ENCODE assay signal across 9 cellular contexts in the genomic region with DNA sequence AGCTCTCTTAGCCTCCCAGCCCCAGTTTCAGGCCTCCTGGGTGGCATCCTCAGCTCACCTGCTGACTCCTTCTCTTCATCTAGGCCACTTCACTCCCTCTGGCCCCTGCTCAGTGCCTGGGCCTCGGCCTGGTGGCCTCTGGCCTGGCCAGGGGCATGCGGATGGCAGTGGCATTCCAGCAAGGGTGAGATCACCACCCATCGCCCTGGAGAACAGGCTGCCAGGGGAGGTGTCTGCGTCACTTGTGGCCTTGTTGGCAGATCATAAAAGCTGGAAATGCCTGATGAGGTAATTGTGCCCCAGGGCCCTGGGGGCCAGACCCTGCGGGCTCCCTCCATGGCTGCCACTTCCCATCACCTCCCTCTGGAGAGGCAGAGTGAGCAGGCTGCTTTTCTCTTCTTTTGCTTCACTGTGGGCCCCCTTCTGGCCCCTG.
DNase-seq lines count a peak whose midpoint lies in the region; ATAC-seq, FAIRE-seq and TF ChIP-seq lines count a peak whose summit lies in the region.
"Had no signal": no experiment of that assay in that cellular context is flagged by ENCODE, and none has a peak within 500 bp of the region (broad histone marks: within the 10 kb centered on the region; RNA-seq: fewer than 3 reads in every experiment).

No MANE protein-coding gene starts in this region.

- H3K4me3 ChIP-seq in pancreas (no peak overlapping the region), WERI-Rb-1 (ENCODE audit: low read depth, low read length) (no peak overlapping the region)
- H3K4me3 ChIP-seq in CD8-positive, alpha-beta T cell (ENCODE audit: low read depth, low read length) = no peak overlapping the region

- H3K4me1 Mint-ChIP-seq in CD8-positive, alpha-beta T cell (ENCODE audit: low read depth) = no peaks in the 10 kb centered on the region

- H3K4me3 Mint-ChIP-seq in CD8-positive, alpha-beta T cell = no peak overlapping the region

- no peaks in the 10 kb centered on the region for H3K36me3 Mint-ChIP-seq in CD8-positive, alpha-beta T cell

- whole genome bisulfite sequencing in pancreas, 2 donors = 54 to 60% methylated on average over 5 of the region's 5 CpGs

- FAIRE-seq in pancreas (lab: Jason Lieb, UNC) = no peak

- H3K27ac ChIP-seq in epithelial cell of prostate (peak overlapping the region; percentile 17), pancreas (peak overlapping the region; percentile 49 to 86 (median 67)), WERI-Rb-1 (no peak overlapping the region)
- H3K27ac ChIP-seq in CD8-positive, alpha-beta T cell (ENCODE audit: low read depth, low read length) = no peak overlapping the region

- H3K9me3 Mint-ChIP-seq in CD8-positive, alpha-beta T cell = no peaks in the 10 kb centered on the region

- ATAC-seq in pancreas (peak; percentile 70 to 89 (median 86)), HG03039 (IDR thresholded peaks at IDR 0.05; ENCODE audit: unreplicated experiment) (no peak)
- no peak for ATAC-seq in CD8-positive, alpha-beta T cell

- POLR2A ChIA-PET in CD8-positive, alpha-beta T cell (lab: Charles Lee) = interaction anchor here (0.6 kb wide), 1 partner anchor 10 kb away, joined by 3 read pairs; no protein-coding TSS in a partner anchor

- H3K27ac Mint-ChIP-seq in CD8-positive, alpha-beta T cell = no peak overlapping the region

- intact Hi-C loops in pancreas (cut with DNase I) = no loop called here
- intact Hi-C loops in CD8-positive, alpha-beta T cell (cut with DNase I, micrococcal nuclease) = loop anchor here in 1 of 2 experiments (10.0 kb wide), 1 partner anchor 128 kb away; no protein-coding TSS in a partner anchor

- DNase-seq in DMS153 treated with DMSO at 0.1 percent for 48 hours (lab: John Stamatoyannopoulos, UW; ENCODE audit: unreplicated experiment) = peak; percentile 8
- peak; percentile 81 for DNase-seq in NCI-H2196 treated with DMSO at 0.1 percent for 48 hours (lab: John Stamatoyannopoulos, UW; ENCODE audit: unreplicated experiment)
- peak; percentile 27 for DNase-seq in epithelial cell of prostate (ENCODE audit: low read depth, low spot score)
- DNase-seq in pancreas = peak; percentile 67 to 87 (median 77)
- no peak for DNase-seq in CD8-positive, alpha-beta T cell
- no peak for DNase-seq in middle frontal gyrus (ENCODE audit: extremely low spot score, low spot score)
- DNase-seq in WERI-Rb-1 = no peak
- DNase-seq: NCI-H526 had no signal

- H3K4me1 ChIP-seq in pancreas = peaks cover 0 to 14% (median 0%) of the 10 kb centered on the region in 3 donors
- peaks cover 4% of the 10 kb centered on the region for H3K4me1 ChIP-seq in CD8-positive, alpha-beta T cell (ENCODE audit: insufficient read depth, low read length)

- peaks cover 6% of the 10 kb centered on the region for H3K27me3 Mint-ChIP-seq in CD8-positive, alpha-beta T cell (ENCODE audit: low read depth)

- no peaks in the 10 kb centered on the region for H3K27me3 ChIP-seq in pancreas
- H3K27me3 ChIP-seq in CD8-positive, alpha-beta T cell (ENCODE audit: insufficient read depth, low read length) = peaks cover 4% of the 10 kb centered on the region
- H3K27me3 ChIP-seq in WERI-Rb-1 (ENCODE audit: insufficient read depth, low read depth, severe bottlenecking) = no peaks in the 10 kb centered on the region

- CTCF ChIA-PET in CD8-positive, alpha-beta T cell (lab: Charles Lee) = interaction anchor here (0.6 to 1.1 kb wide), 3 partner anchors 13 to 17 kb away, joined by 3 to 4 read pairs (median 3); no protein-coding TSS in a partner anchor

- H3K9me3 ChIP-seq in pancreas = no peaks in the 10 kb centered on the region
- H3K9me3 ChIP-seq in CD8-positive, alpha-beta T cell (ENCODE audit: low read length) = no peaks in the 10 kb centered on the region
- H3K9me3 ChIP-seq in WERI-Rb-1 (ENCODE audit: severe bottlenecking) = no peaks in the 10 kb centered on the region

- H3K36me3 ChIP-seq in pancreas (no peaks in the 10 kb centered on the region), WERI-Rb-1 (no peaks in the 10 kb centered on the region)
- no peaks in the 10 kb centered on the region for H3K36me3 ChIP-seq in CD8-positive, alpha-beta T cell (ENCODE audit: insufficient read depth, low read length)

- TF ChIP-seq CTCF in pancreas (IDR thresholded peaks at IDR 0.05) (no peak), WERI-Rb-1 (IDR thresholded peaks at IDR 0.05; ENCODE audit: low read depth, low read length) (no peak)
- TF ChIP-seq CTCF in CD8-positive, alpha-beta T cell (IDR thresholded peaks at IDR 0.05) = no peak

Comparison
In these comparisons a context has a peak if more than half of its experiments do, and no peak if none do; other contexts are left out.
1. DNase-seq: peak in DMS153 treated with DMSO at 0.1 percent for 48 hours (single experiment), NCI-H2196 treated with DMSO at 0.1 percent for 48 hours (single experiment), epithelial cell of prostate (single experiment) and pancreas (6 of 6); none in CD8-positive, alpha-beta T cell (0 of 7), middle frontal gyrus (single experiment) and WERI-Rb-1 (single experiment).
2. H3K27ac ChIP-seq: peak in epithelial cell of prostate (single experiment) and pancreas (4 of 4); none in CD8-positive, alpha-beta T cell (single experiment) and WERI-Rb-1 (single experiment).
3. ATAC-seq: peak in pancreas (4 of 4); none in CD8-positive, alpha-beta T cell (single experiment) and HG03039 (single experiment).